1 cellular context compared by ENCODE assay signal in the genomic region with DNA sequence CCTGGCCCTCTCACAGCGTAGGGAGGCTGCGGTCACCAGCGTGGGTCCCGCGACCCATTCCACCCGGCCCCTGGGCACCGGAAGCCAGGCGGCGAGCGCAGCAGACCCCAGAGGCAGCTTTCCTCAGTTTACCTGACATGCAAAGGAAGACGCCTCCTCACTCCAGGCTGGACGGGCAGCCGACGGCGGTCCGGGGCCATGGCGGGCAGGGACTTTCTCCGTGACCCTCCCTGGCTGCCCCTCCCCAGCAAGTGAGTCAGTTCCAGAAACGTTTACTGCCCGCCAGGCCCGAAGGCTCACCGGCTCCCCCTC.
TF ChIP-seq lines count a peak whose summit lies in the region.

No MANE protein-coding gene starts in this region.

TF ChIP-seq in H1, 55 proteins besides CTCF, POLR2A, EP300 and RAD21:
- TF ChIP-seq POU5F1 (IDR thresholded peaks at IDR 0.05; ENCODE audit: low read depth, low read length) (no peak), RFX5 (IDR thresholded peaks at IDR 0.05; ENCODE audit: borderline replicate concordance, low read depth, low read length) (no peak), SP1 (IDR thresholded peaks at IDR 0.05; ENCODE audit: low read depth, low read length) (no peak), HDAC2 (IDR thresholded peaks at IDR 0.05; ENCODE audit: borderline replicate concordance in 1 of 2, low read depth in 2 of 2, low read length in 2 of 2) (no peak), FOSL1 (IDR thresholded peaks at IDR 0.05; ENCODE audit: insufficient read depth, low read depth, low read length) (no peak), CHD1 (IDR thresholded peaks at IDR 0.05; ENCODE audit: low read depth, low read length) (no peak), TAF7 (optimal IDR thresholded peaks at IDR 0.05; ENCODE audit: borderline replicate concordance, low read depth, low read length) (no peak), KDM4A (IDR thresholded peaks at IDR 0.05; ENCODE audit: low read depth, low read length, severe bottlenecking) (no peak), GTF2F1 (IDR thresholded peaks at IDR 0.05; ENCODE audit: borderline replicate concordance, low read depth, low read length) (no peak), EZH2 (IDR thresholded peaks at IDR 0.05; ENCODE audit: low read depth, low read length, severe bottlenecking) (no peak), ASH2L (IDR thresholded peaks at IDR 0.05; ENCODE audit: low read length) (no peak), NRF1 (IDR thresholded peaks at IDR 0.05; ENCODE audit: low read depth, low read length) (no peak), BCL11A (IDR thresholded peaks at IDR 0.05; ENCODE audit: low read depth in 2 of 2, low read length in 2 of 2) (no peak), HDAC6 (IDR thresholded peaks at IDR 0.05; ENCODE audit: low read depth, low read length) (no peak), JUN (IDR thresholded peaks at IDR 0.05; ENCODE audit: low read depth, low read length) (no peak), BRCA1 (IDR thresholded peaks at IDR 0.05; ENCODE audit: low read depth, low read length) (no peak)
- TF ChIP-seq, protein P1, sequence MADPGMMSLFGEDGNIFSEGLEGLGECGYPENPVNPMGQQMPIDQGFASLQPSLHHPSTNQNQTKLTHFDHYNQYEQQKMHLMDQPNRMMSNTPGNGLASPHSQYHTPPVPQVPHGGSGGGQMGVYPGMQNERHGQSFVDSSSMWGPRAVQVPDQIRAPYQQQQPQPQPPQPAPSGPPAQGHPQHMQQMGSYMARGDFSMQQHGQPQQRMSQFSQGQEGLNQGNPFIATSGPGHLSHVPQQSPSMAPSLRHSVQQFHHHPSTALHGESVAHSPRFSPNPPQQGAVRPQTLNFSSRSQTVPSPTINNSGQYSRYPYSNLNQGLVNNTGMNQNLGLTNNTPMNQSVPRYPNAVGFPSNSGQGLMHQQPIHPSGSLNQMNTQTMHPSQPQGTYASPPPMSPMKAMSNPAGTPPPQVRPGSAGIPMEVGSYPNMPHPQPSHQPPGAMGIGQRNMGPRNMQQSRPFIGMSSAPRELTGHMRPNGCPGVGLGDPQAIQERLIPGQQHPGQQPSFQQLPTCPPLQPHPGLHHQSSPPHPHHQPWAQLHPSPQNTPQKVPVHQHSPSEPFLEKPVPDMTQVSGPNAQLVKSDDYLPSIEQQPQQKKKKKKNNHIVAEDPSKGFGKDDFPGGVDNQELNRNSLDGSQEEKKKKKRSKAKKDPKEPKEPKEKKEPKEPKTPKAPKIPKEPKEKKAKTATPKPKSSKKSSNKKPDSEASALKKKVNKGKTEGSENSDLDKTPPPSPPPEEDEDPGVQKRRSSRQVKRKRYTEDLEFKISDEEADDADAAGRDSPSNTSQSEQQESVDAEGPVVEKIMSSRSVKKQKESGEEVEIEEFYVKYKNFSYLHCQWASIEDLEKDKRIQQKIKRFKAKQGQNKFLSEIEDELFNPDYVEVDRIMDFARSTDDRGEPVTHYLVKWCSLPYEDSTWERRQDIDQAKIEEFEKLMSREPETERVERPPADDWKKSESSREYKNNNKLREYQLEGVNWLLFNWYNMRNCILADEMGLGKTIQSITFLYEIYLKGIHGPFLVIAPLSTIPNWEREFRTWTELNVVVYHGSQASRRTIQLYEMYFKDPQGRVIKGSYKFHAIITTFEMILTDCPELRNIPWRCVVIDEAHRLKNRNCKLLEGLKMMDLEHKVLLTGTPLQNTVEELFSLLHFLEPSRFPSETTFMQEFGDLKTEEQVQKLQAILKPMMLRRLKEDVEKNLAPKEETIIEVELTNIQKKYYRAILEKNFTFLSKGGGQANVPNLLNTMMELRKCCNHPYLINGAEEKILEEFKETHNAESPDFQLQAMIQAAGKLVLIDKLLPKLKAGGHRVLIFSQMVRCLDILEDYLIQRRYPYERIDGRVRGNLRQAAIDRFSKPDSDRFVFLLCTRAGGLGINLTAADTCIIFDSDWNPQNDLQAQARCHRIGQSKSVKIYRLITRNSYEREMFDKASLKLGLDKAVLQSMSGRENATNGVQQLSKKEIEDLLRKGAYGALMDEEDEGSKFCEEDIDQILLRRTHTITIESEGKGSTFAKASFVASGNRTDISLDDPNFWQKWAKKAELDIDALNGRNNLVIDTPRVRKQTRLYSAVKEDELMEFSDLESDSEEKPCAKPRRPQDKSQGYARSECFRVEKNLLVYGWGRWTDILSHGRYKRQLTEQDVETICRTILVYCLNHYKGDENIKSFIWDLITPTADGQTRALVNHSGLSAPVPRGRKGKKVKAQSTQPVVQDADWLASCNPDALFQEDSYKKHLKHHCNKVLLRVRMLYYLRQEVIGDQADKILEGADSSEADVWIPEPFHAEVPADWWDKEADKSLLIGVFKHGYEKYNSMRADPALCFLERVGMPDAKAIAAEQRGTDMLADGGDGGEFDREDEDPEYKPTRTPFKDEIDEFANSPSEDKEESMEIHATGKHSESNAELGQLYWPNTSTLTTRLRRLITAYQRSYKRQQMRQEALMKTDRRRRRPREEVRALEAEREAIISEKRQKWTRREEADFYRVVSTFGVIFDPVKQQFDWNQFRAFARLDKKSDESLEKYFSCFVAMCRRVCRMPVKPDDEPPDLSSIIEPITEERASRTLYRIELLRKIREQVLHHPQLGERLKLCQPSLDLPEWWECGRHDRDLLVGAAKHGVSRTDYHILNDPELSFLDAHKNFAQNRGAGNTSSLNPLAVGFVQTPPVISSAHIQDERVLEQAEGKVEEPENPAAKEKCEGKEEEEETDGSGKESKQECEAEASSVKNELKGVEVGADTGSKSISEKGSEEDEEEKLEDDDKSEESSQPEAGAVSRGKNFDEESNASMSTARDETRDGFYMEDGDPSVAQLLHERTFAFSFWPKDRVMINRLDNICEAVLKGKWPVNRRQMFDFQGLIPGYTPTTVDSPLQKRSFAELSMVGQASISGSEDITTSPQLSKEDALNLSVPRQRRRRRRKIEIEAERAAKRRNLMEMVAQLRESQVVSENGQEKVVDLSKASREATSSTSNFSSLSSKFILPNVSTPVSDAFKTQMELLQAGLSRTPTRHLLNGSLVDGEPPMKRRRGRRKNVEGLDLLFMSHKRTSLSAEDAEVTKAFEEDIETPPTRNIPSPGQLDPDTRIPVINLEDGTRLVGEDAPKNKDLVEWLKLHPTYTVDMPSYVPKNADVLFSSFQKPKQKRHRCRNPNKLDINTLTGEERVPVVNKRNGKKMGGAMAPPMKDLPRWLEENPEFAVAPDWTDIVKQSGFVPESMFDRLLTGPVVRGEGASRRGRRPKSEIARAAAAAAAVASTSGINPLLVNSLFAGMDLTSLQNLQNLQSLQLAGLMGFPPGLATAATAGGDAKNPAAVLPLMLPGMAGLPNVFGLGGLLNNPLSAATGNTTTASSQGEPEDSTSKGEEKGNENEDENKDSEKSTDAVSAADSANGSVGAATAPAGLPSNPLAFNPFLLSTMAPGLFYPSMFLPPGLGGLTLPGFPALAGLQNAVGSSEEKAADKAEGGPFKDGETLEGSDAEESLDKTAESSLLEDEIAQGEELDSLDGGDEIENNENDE (IDR thresholded peaks at IDR 0.05; ENCODE audit: insufficient replicate concordance, low read length): no peak
- TF ChIP-seq, protein P2, sequence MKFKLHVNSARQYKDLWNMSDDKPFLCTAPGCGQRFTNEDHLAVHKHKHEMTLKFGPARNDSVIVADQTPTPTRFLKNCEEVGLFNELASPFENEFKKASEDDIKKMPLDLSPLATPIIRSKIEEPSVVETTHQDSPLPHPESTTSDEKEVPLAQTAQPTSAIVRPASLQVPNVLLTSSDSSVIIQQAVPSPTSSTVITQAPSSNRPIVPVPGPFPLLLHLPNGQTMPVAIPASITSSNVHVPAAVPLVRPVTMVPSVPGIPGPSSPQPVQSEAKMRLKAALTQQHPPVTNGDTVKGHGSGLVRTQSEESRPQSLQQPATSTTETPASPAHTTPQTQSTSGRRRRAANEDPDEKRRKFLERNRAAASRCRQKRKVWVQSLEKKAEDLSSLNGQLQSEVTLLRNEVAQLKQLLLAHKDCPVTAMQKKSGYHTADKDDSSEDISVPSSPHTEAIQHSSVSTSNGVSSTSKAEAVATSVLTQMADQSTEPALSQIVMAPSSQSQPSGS (IDR thresholded peaks at IDR 0.05; ENCODE audit: low read length): no peak
TF ChIP-seq in H1: peak in this region for 0.
